In genomic region chr6:137341721-137342195, GRCh38 we compare ENCODE assay signal across 9 cellular contexts.
DNase-seq lines count a peak whose midpoint lies in the region; ATAC-seq, FAIRE-seq and TF ChIP-seq lines count a peak whose summit lies in the region.
"Had no signal": no experiment of that assay in that cellular context is flagged by ENCODE, and none has a peak within 500 bp of the region (broad histone marks: within the 10 kb centered on the region; RNA-seq: fewer than 3 reads in every experiment).

No MANE protein-coding gene starts in this region.

- peaks cover 0 to 3% (median 0%) of the 10 kb centered on the region in 5 donors for H3K27me3 Mint-ChIP-seq in naive thymus-derived CD8-positive, alpha-beta T cell
- H3K27me3 Mint-ChIP-seq: stimulated activated naive B cell treated with anti-CD40 and anti-IgM and Interleukin-4, amounts not matched to agents 10 μg/mL and 1 μg/mL and 100 μg/mL, for 72 hours had no signal

- H3K4me3 Mint-ChIP-seq in naive thymus-derived CD8-positive, alpha-beta T cell = peak overlapping the region in 9 of 10 donors; percentile 9 to 89 (median 72)

- DNase-seq in COR-L47 (lab: John Stamatoyannopoulos, UW) (peak; percentile 44), LHCN-M2 (ENCODE audit: low read depth) (peak; percentile 49), T-helper 9 cell (peak; percentile 34), choroid plexus epithelial cell (ENCODE audit: low read depth) (peak; percentile 25), urothelium cell line (ENCODE audit: low spot score) (peak; percentile 48), GDM1 (lab: John Stamatoyannopoulos, UW) (no peak)
- DNase-seq in naive thymus-derived CD8-positive, alpha-beta T cell = peak; percentile 18 to 78 (median 32)
- DNase-seq: stimulated activated naive B cell treated with anti-CD40 and anti-IgM and Interleukin-4, amounts not matched to agents 10 μg/mL and 1 μg/mL and 100 μg/mL, for 72 hours had no signal

- no peak for FAIRE-seq in urothelium cell line (lab: Jason Lieb, UNC)

- no peaks in the 10 kb centered on the region for H3K36me3 Mint-ChIP-seq in naive thymus-derived CD8-positive, alpha-beta T cell
- H3K36me3 Mint-ChIP-seq: stimulated activated naive B cell treated with anti-CD40 and anti-IgM and Interleukin-4, amounts not matched to agents 10 μg/mL and 1 μg/mL and 100 μg/mL, for 72 hours had no signal

- H3K27ac Mint-ChIP-seq in naive thymus-derived CD8-positive, alpha-beta T cell = peak overlapping the region in 2 of 10 donors; percentile 20 to 52
- H3K27ac Mint-ChIP-seq: stimulated activated naive B cell treated with anti-CD40 and anti-IgM and Interleukin-4, amounts not matched to agents 10 μg/mL and 1 μg/mL and 100 μg/mL, for 72 hours had no signal

- peaks cover 1 to 26% (median 14%) of the 10 kb centered on the region in 4 donors for H3K4me1 Mint-ChIP-seq in naive thymus-derived CD8-positive, alpha-beta T cell

- POLR2A ChIA-PET in naive thymus-derived CD8-positive, alpha-beta T cell (lab: Charles Lee) = interaction anchor here (2.5 kb wide), 1 partner anchor 73 kb away, joined by 15 read pairs; no protein-coding TSS in a partner anchor

- ATAC-seq in naive thymus-derived CD8-positive, alpha-beta T cell = peak; percentile 53 to 79
- no peak for ATAC-seq in HG03139 (IDR thresholded peaks at IDR 0.05; ENCODE audit: unreplicated experiment)

- no peak for TF ChIP-seq CTCF in choroid plexus epithelial cell (conservative IDR thresholded peaks at IDR 0.05; ENCODE audit: low read depth, low read length)

- no peaks in the 10 kb centered on the region for H3K9me3 Mint-ChIP-seq in naive thymus-derived CD8-positive, alpha-beta T cell
- H3K9me3 Mint-ChIP-seq: stimulated activated naive B cell treated with anti-CD40 and anti-IgM and Interleukin-4, amounts not matched to agents 10 μg/mL and 1 μg/mL and 100 μg/mL, for 72 hours had no signal

- no peak overlapping the region for H3K4me3 ChIP-seq in choroid plexus epithelial cell (ENCODE audit: low read depth, low read length)
